Comparison of ENCODE assay signal across 11 cellular contexts in the genomic region with DNA sequence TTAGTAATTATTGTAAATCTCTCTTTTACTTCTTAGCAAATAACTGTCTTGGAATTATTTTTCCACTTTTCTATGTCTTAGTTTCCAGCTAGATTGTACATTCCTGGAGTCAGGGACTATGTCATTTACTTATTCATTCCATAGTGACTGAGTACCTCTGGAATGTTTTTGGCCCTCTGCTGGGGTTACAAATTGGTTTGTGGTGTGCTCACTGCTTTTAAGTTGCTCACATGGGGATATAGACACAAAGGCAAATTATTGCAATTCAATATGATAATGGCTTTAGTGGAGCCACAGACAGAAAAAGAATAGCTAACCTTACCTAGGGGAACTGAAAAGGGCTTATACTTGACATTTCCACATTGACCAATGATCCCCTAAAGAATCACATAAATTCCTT.
DNase-seq lines count a peak whose midpoint lies in the region; ATAC-seq, FAIRE-seq and TF ChIP-seq lines count a peak whose summit lies in the region.
"Had no signal": no experiment of that assay in that cellular context is flagged by ENCODE, and none has a peak within 500 bp of the region (broad histone marks: within the 10 kb centered on the region; RNA-seq: fewer than 3 reads in every experiment).

No MANE protein-coding gene starts in this region.

- H2AK5ac ChIP-seq in trophoblast cell (ENCODE audit: low read length): no peak overlapping the region

- no peak overlapping the region for H2BK5ac ChIP-seq in trophoblast cell (ENCODE audit: low read depth, low read length, poor library complexity)

- CTCF ChIA-PET in HEK293T (lab: Yijun Ruan, JAX): no interaction called here

- H3K4me2 ChIP-seq in trophoblast cell (ENCODE audit: low read length) (no peak overlapping the region), GM23338 (no peak overlapping the region)

- H4K8ac ChIP-seq in trophoblast cell (ENCODE audit: low read depth, low read length): no peak overlapping the region

- H3K27ac Mint-ChIP-seq in GM23338: no peak overlapping the region
- H3K27ac Mint-ChIP-seq: WTC11 had no signal

- peaks cover 4% of the 10 kb centered on the region for H3K79me1 ChIP-seq in trophoblast cell (ENCODE audit: low read length)

- H3K9ac ChIP-seq in trophoblast cell (ENCODE audit: low read length): no peak overlapping the region
- H3K9ac ChIP-seq: parathyroid adenoma had no signal

- H3K14ac ChIP-seq in trophoblast cell (ENCODE audit: low read length): no peak overlapping the region

- no peaks in the 10 kb centered on the region for H3K9me3 Mint-ChIP-seq in GM23338

- H3K4me1 ChIP-seq in trophoblast cell (ENCODE audit: control insufficient read depth in 1 of 2, insufficient read depth in 2 of 2, low read length in 2 of 2) (peaks cover 0 to 4% of the 10 kb centered on the region in 2 experiments), GM23338 (ENCODE audit: insufficient read depth) (no peaks in the 10 kb centered on the region)
- H3K4me1 ChIP-seq: parathyroid adenoma had no signal

- H3K4me3 Mint-ChIP-seq in GM23338: no peak overlapping the region
- H3K4me3 Mint-ChIP-seq: WTC11 had no signal

- H3K27me3 Mint-ChIP-seq in GM23338 (ENCODE audit: insufficient read depth, low read depth, poor library complexity): peaks cover 4% of the 10 kb centered on the region

- no peak overlapping the region for H2BK12ac ChIP-seq in trophoblast cell (ENCODE audit: low read length)

- POLR2A ChIA-PET in HEK293T (lab: Yijun Ruan, JAX): no interaction called here

- no peak overlapping the region for H3K23ac ChIP-seq in trophoblast cell (ENCODE audit: low read length)

- peak; percentile 95 for DNase-seq in RCC 7860 (ENCODE audit: low spot score)
- DNase-seq in epithelial cell of proximal tubule (ENCODE audit: low read depth): peak; percentile 83
- peak; percentile 57 to 78 for DNase-seq in trophoblast cell
- DNase-seq in NCI-H774 (lab: John Stamatoyannopoulos, UW): no peak
- no peak for DNase-seq in stimulated activated naive CD8-positive, alpha-beta T cell treated with anti-CD3 and anti-CD28 coated beads, Interleukin-15, Interleukin-2, amounts not matched to agents 100 U/mL and 50 U/mL, for 24 hours
- no peak for DNase-seq in GM23338 (ENCODE audit: low spot score)
- DNase-seq in HEK293T (ENCODE audit: extremely low spot score): no peak
- DNase-seq: DMS79 had no signal

- H3K4me3 ChIP-seq in epithelial cell of proximal tubule (ENCODE audit: low read depth, low read length) (no peak overlapping the region), trophoblast cell (ENCODE audit: low read depth, low read length) (no peak overlapping the region), GM23338 (no peak overlapping the region)

- H3K27ac ChIP-seq in trophoblast cell (ENCODE audit: low read depth, low read length): peak overlapping the region; percentile 49
- no peak overlapping the region for H3K27ac ChIP-seq in GM23338 (ENCODE audit: low read depth)
- H3K27ac ChIP-seq: parathyroid adenoma had no signal

- no peaks in the 10 kb centered on the region for H3K9me3 ChIP-seq in trophoblast cell (ENCODE audit: insufficient read depth, low read depth, low read length)

- TF ChIP-seq CTCF in epithelial cell of proximal tubule (conservative IDR thresholded peaks at IDR 0.05; ENCODE audit: low read depth, low read length) (no peak), GM23338 (conservative IDR thresholded peaks at IDR 0.05; ENCODE audit: low read depth in 2 of 2) (no peak)

- H4K91ac ChIP-seq in trophoblast cell (ENCODE audit: low read depth, low read length): no peak overlapping the region

- FAIRE-seq in G401.6 (lab: Jason Lieb, UNC) (peak; percentile 97), RCC 7860 (lab: Jason Lieb, UNC) (peak; percentile 97)

- no peaks in the 10 kb centered on the region for H3K9me2 ChIP-seq in GM23338 (ENCODE audit: insufficient read depth)

- no peak overlapping the region for H3K18ac ChIP-seq in trophoblast cell (ENCODE audit: low read length)

- ATAC-seq in stimulated activated naive CD8-positive, alpha-beta T cell treated with anti-CD3 and anti-CD28 coated beads, Interleukin-15, Interleukin-2, amounts not matched to agents 100 U/mL and 50 U/mL, for 24 hours: no peak
- ATAC-seq in GM23338: no peak
- ATAC-seq: WTC11 had no signal

- no peaks in the 10 kb centered on the region for H3F3A ChIP-seq in GM23338 (replicated peaks; ENCODE audit: low read depth)

- H3K79me2 ChIP-seq in trophoblast cell (ENCODE audit: control insufficient read depth, insufficient read depth, low read length, poor library complexity): no peaks in the 10 kb centered on the region
- H3K79me2 ChIP-seq in GM23338 (replicated peaks; ENCODE audit: insufficient read depth): no peaks in the 10 kb centered on the region
- H3K79me2 ChIP-seq: parathyroid adenoma had no signal

- H3K27me3 ChIP-seq in trophoblast cell (ENCODE audit: insufficient read depth, low read length): no peaks in the 10 kb centered on the region
- H3K27me3 ChIP-seq in GM23338 (ENCODE audit: insufficient read depth): no peaks in the 10 kb centered on the region

- no peaks in the 10 kb centered on the region for H3K36me3 Mint-ChIP-seq in GM23338 (ENCODE audit: low read depth)
- H3K36me3 Mint-ChIP-seq: WTC11 had no signal

- no peaks in the 10 kb centered on the region for H4K20me1 ChIP-seq in GM23338 (replicated peaks; ENCODE audit: insufficient read depth)

- H2AFZ ChIP-seq in trophoblast cell (ENCODE audit: insufficient read depth, low read length, poor library complexity): no peak overlapping the region
- no peak overlapping the region for H2AFZ ChIP-seq in GM23338
- H2AFZ ChIP-seq: parathyroid adenoma had no signal

- no peak overlapping the region for H4K12ac ChIP-seq in trophoblast cell (ENCODE audit: low read depth, low read length)

- no peak overlapping the region for H2BK120ac ChIP-seq in trophoblast cell (ENCODE audit: insufficient read depth, low read length, poor library complexity)

- H3K36me3 ChIP-seq in trophoblast cell (ENCODE audit: control insufficient read depth in 1 of 2, insufficient read depth in 2 of 2, low read length in 2 of 2) (no peaks in the 10 kb centered on the region), GM23338 (ENCODE audit: insufficient read depth) (0 out of 2 replicates have a peak, but pooled peaks cover under 1% of the 10 kb centered on the region)

- H3K4me1 Mint-ChIP-seq in GM23338: no peaks in the 10 kb centered on the region
- H3K4me1 Mint-ChIP-seq: WTC11 had no signal

- H3K4ac ChIP-seq in trophoblast cell (ENCODE audit: low read depth, low read length): no peak overlapping the region

TF ChIP-seq in GM23338, 12 proteins besides CTCF, POLR2A, EP300 and RAD21 (continues in another document):
- TF ChIP-seq ZNF331 (CRISPR knock-in tag; IDR thresholded peaks at IDR 0.05; ENCODE audit: low read depth) (no peak), POLR2AphosphoS5 (IDR thresholded peaks at IDR 0.05; ENCODE audit: low read depth) (no peak)
- TF ChIP-seq, protein P1, sequence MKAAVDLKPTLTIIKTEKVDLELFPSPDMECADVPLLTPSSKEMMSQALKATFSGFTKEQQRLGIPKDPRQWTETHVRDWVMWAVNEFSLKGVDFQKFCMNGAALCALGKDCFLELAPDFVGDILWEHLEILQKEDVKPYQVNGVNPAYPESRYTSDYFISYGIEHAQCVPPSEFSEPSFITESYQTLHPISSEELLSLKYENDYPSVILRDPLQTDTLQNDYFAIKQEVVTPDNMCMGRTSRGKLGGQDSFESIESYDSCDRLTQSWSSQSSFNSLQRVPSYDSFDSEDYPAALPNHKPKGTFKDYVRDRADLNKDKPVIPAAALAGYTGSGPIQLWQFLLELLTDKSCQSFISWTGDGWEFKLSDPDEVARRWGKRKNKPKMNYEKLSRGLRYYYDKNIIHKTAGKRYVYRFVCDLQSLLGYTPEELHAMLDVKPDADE (IDR thresholded peaks at IDR 0.05): no peak

TF ChIP-seq in HEK293T, 16 proteins besides CTCF, POLR2A, EP300 and RAD21:
- TF ChIP-seq NFRKB (IDR thresholded peaks at IDR 0.05) (no peak), TARDBP (IDR thresholded peaks at IDR 0.05) (no peak)

Comparison
In these comparisons a context has a peak if more than half of its experiments do, and no peak if none do; other contexts are left out.
1. DNase-seq: peak in RCC 7860 (single experiment), epithelial cell of proximal tubule (single experiment) and trophoblast cell (2 of 2); none in NCI-H774 (single experiment), stimulated activated naive CD8-positive, alpha-beta T cell treated with anti-CD3 and anti-CD28 coated beads, Interleukin-15, Interleukin-2, amounts not matched to agents 100 U/mL and 50 U/mL, for 24 hours (single experiment), GM23338 (single experiment) and HEK293T (single experiment).